ENCODE assay signal across 8 cellular contexts in genomic region chr17:29293890-29294579, GRCh38. TPM values are rescaled to one million over a fixed set of nuclear protein-coding genes. Genes with fewer than 3 reads are reported as not detected.
DNase-seq lines count a peak whose midpoint lies in the region; ATAC-seq, FAIRE-seq and TF ChIP-seq lines count a peak whose summit lies in the region.

Gene NUFIP2, minus strand, starts transcription at chr17:29294148. Its CDS starts 89 bp downstream, at chr17:29294059.

- peak; percentile 72 for ATAC-seq in GM18505 (IDR thresholded peaks at IDR 0.05; ENCODE audit: unreplicated experiment)
- peak; percentile 76 for ATAC-seq in HG02973 (IDR thresholded peaks at IDR 0.05; ENCODE audit: unreplicated experiment)
- ATAC-seq in right cardiac atrium, result peak; percentile 96

- peak within 1 kb of the TSS; percentile 95 for H3K4me3 ChIP-seq in astrocyte (ENCODE audit: insufficient read depth, low read depth, low read length)
- peak within 1 kb of the TSS; percentile 91 for H3K4me3 ChIP-seq in right cardiac atrium (ENCODE audit: low read length)
- peak within 1 kb of the TSS; percentile 65 to 81 for H3K4me3 ChIP-seq in uterus

- DNase-seq in NCI-H2029 (lab: John Stamatoyannopoulos, UW), result peak; percentile 97
- peak; percentile 97 for DNase-seq in T-helper 22 cell (ENCODE audit: low read depth)
- peak; percentile 94 for DNase-seq in astrocyte (ENCODE audit: low read depth)
- DNase-seq in right cardiac atrium, result peak; percentile 99 to 100 (median 100)
- peak; percentile 90 for DNase-seq in pulmonary artery endothelial cell (ENCODE audit: low read depth, low spot score)
- DNase-seq in uterus, result peak; percentile 99

- peak within 1 kb of the TSS; percentile 79 for H2AFZ ChIP-seq in astrocyte (ENCODE audit: low read depth, low read length)

- TF ChIP-seq POLR2A in GM18505 (IDR thresholded peaks at IDR 0.05; ENCODE audit: borderline replicate concordance, extremely low read depth, insufficient read depth, insufficient read length), result peak; percentile 100
- TF ChIP-seq POLR2A in uterus (IDR thresholded peaks at IDR 0.05), result peak; percentile 99 to 100

- no peaks in the 10 kb centered on the region for H3K9me3 Mint-ChIP-seq in astrocyte (ENCODE audit: unreplicated experiment)

- FAIRE-seq in astrocyte (lab: Jason Lieb, UNC), result peak; percentile 83

- peak within 1 kb of the TSS; percentile 99 for H3K27ac Mint-ChIP-seq in astrocyte (ENCODE audit: unreplicated experiment)

- peaks cover 3% of the 10 kb centered on the region for H3K36me3 Mint-ChIP-seq in astrocyte (ENCODE audit: low read depth, unreplicated experiment)

- TF ChIP-seq CTCF in astrocyte (IDR thresholded peaks at IDR 0.05; ENCODE audit: insufficient read depth, low read depth, low read length) (no peak), uterus (IDR thresholded peaks at IDR 0.05) (peak in 3 of 4 experiments; percentile 10 to 23 (median 19))

- H3K4me3 Mint-ChIP-seq in astrocyte (ENCODE audit: unreplicated experiment), result peak within 1 kb of the TSS; percentile 100

- intact Hi-C loops in right cardiac atrium (cut with DNase I) (loop anchor here in 1 of 4 donors (5.0 to 10.0 kb wide), 2 partner anchors 152 to 339 kb away; partner anchors contain the start of gene PHF12), uterus (cut with DNase I; ENCODE audit: low total_unique reads) (loop anchor here (10.0 kb wide), 1 partner anchor 149 kb away; no protein-coding TSS in a partner anchor)

- H3K4me1 ChIP-seq in astrocyte (ENCODE audit: insufficient read depth, low read length), result peaks cover 20% of the 10 kb centered on the region
- H3K4me1 ChIP-seq in right cardiac atrium (ENCODE audit: control insufficient read depth, insufficient read depth, low read length), result no peaks in the 10 kb centered on the region
- peaks cover 9 to 11% of the 10 kb centered on the region in 2 donors for H3K4me1 ChIP-seq in uterus

- H4K20me1 ChIP-seq in astrocyte (ENCODE audit: insufficient read depth, low read length), result peaks cover 44% of the 10 kb centered on the region

- H3K4me2 ChIP-seq in astrocyte (ENCODE audit: low read length), result peak within 1 kb of the TSS; percentile 85

- H3K27ac ChIP-seq in astrocyte (ENCODE audit: low read depth, low read length), result peak within 1 kb of the TSS; percentile 85
- H3K27ac ChIP-seq in right cardiac atrium (ENCODE audit: low read length), result peak within 1 kb of the TSS; percentile 97
- H3K27ac ChIP-seq in uterus, result peak within 1 kb of the TSS; percentile 92 to 96

- H3K9ac ChIP-seq in astrocyte (ENCODE audit: low read length), result peak within 1 kb of the TSS; percentile 98

- H3K36me3 ChIP-seq in astrocyte (ENCODE audit: insufficient read depth, low read length) (no peaks in the 10 kb centered on the region), uterus (no peaks in the 10 kb centered on the region)

- peaks cover 46% of the 10 kb centered on the region for H3K79me2 ChIP-seq in astrocyte (ENCODE audit: insufficient read depth, low read length)

- H3K27me3 ChIP-seq in astrocyte (ENCODE audit: insufficient read depth, low read length) (no peaks in the 10 kb centered on the region), right cardiac atrium (ENCODE audit: control insufficient read depth, insufficient read depth) (no peaks in the 10 kb centered on the region), uterus (no peaks in the 10 kb centered on the region)

- H3K27me3 Mint-ChIP-seq in astrocyte (ENCODE audit: low read depth, unreplicated experiment), result no peaks in the 10 kb centered on the region

- H3K9me3 ChIP-seq in astrocyte (ENCODE audit: insufficient read depth, low read depth, low read length) (no peaks in the 10 kb centered on the region), right cardiac atrium (ENCODE audit: control insufficient read depth, low read length) (no peaks in the 10 kb centered on the region), uterus (no peaks in the 10 kb centered on the region)

- WGBS in right cardiac atrium, result under 1% methylated on average over 31 of the region's 31 CpGs

- peaks cover 6% of the 10 kb centered on the region for H3K4me1 Mint-ChIP-seq in astrocyte (ENCODE audit: low read depth, unreplicated experiment)

RNA-seq across cellular contexts. Expression of gene NUFIP2, which starts in this region (rescaled TPM):
- total RNA-seq in astrocyte, result 73.7 and 79.8 TPM in 2 replicates
- 10 to 100 TPM; 30.9 to 44.7 (median 41.4) TPM for total RNA-seq in right cardiac atrium
- polyA plus RNA-seq in right cardiac atrium, result 9.7 TPM
- 30.3 and 45.9 TPM in 2 replicates for total RNA-seq in pulmonary artery endothelial cell
- total RNA-seq in uterus, result 10 to 100 TPM; 15.6 to 62.4 (median 38.7) TPM

Comparison
In these comparisons a context has a peak if more than half of its experiments do, and no peak if none do; other contexts are left out.
1. Peak in every context shown above with its lines: DNase-seq, ATAC-seq, H3K4me3 ChIP-seq and H3K27ac ChIP-seq.